Comparison of ENCODE assay signal across 18 cellular contexts in the genomic region with DNA sequence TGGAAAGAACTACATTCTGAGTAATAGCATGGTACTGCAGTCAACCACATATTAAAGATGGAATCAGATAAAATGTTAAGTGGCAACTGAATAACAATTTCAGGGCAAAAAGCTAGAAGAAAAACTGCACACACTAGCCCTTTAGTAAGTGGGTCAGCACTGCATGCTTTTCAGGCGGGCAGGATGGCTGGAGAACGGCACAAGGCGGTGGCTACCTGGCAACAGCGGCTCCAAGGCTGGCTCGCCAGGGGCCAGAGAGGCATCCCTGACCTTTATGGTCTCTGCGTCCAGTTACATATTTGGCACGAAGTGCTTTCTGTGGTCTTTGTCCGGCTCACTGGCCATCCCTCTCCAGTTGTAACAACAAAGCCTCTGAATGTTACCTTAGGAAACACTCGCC.
A peak's percentile ranks its signal among the peaks of the same experiment; 100 is the strongest.
DNase-seq lines count a peak whose midpoint lies in the region; ATAC-seq and TF ChIP-seq lines count a peak whose summit lies in the region.
"Had no signal": no experiment of that assay in that cellular context is flagged by ENCODE, and none has a peak within 500 bp of the region (broad histone marks: within the 10 kb centered on the region; RNA-seq: fewer than 3 reads in every experiment).

No MANE protein-coding gene starts in this region.

- in situ Hi-C loops in G401 (cut with HindIII; ENCODE audit: low sequenced_read_pairs) = no loop called here

- no peaks in the 10 kb centered on the region for H3K27me3 ChIP-seq in ascending aorta

- H3K36me3 ChIP-seq in mucosa of descending colon (ENCODE audit: low read depth) (no peaks in the 10 kb centered on the region), ascending aorta (no peaks in the 10 kb centered on the region)
- H3K36me3 ChIP-seq: BLaER1 treated with 17β-estradiol and CSF1 and Interleukin-3, amounts not matched to agents 10 nM and 100 nM had no signal

- H3K4me3 ChIP-seq in mucosa of descending colon = no peak overlapping the region
- no peak overlapping the region for H3K4me3 ChIP-seq in ascending aorta
- H3K4me3 ChIP-seq: A549; BLaER1 treated with 17β-estradiol and CSF1 and Interleukin-3, amounts not matched to agents 10 nM and 100 nM had no signal

- intact Hi-C loops in mucosa of descending colon (cut with DNase I, micrococcal nuclease) (no loop called here), ascending aorta (cut with DNase I) (no loop called here)

- ATAC-seq in mucosa of descending colon = no peak
- ATAC-seq: A549; CD8-positive, alpha-beta T cell had no signal

- H3K4me1 ChIP-seq in mucosa of descending colon (ENCODE audit: low read depth) (no peaks in the 10 kb centered on the region), ascending aorta (no peaks in the 10 kb centered on the region)
- H3K4me1 ChIP-seq: A549, Caco-2 had no signal

- H3K27ac ChIP-seq in ascending aorta = no peak overlapping the region
- H3K27ac ChIP-seq: 22Rv1; A549; BLaER1 treated with 17β-estradiol and CSF1 and Interleukin-3, amounts not matched to agents 10 nM and 100 nM; C4-2B had no signal

- peak; percentile 60 for DNase-seq in G401 (ENCODE audit: low spot score)
- peak; percentile 18 for DNase-seq in brain pericyte (ENCODE audit: low read depth, low spot score)
- DNase-seq in cerebellum (ENCODE audit: low spot score) = peak; percentile 36
- peak; percentile 38 for DNase-seq in retina
- no peak for DNase-seq in NCI-H774 (lab: John Stamatoyannopoulos, UW)
- no peak for DNase-seq in mucosa of descending colon
- DNase-seq in ascending aorta (ENCODE audit: low spot score in 2 of 2) = no peak
- DNase-seq: AML-193; Caco-2; Calu3; CD4-positive, alpha-beta T cell; CD8-positive, alpha-beta T cell; DMS79 treated with DMSO at 0.1 percent for 48 hours; GDM1 had no signal

- H3K9me3 ChIP-seq in mucosa of descending colon (no peaks in the 10 kb centered on the region), ascending aorta (no peaks in the 10 kb centered on the region)
- H3K9me3 ChIP-seq: A549 had no signal

- no peak for TF ChIP-seq CTCF in mucosa of descending colon (IDR thresholded peaks at IDR 0.05)
- no peak for TF ChIP-seq CTCF in ascending aorta (IDR thresholded peaks at IDR 0.05)

Comparison
In these comparisons a context has a peak if more than half of its experiments do, and no peak if none do; other contexts are left out.
1. DNase-seq: peak in G401 (single experiment), brain pericyte (single experiment), cerebellum (single experiment) and retina (single experiment); none in NCI-H774 (single experiment), mucosa of descending colon (0 of 3) and ascending aorta (0 of 2).